8 cellular contexts compared by ENCODE assay signal in the genomic region with DNA sequence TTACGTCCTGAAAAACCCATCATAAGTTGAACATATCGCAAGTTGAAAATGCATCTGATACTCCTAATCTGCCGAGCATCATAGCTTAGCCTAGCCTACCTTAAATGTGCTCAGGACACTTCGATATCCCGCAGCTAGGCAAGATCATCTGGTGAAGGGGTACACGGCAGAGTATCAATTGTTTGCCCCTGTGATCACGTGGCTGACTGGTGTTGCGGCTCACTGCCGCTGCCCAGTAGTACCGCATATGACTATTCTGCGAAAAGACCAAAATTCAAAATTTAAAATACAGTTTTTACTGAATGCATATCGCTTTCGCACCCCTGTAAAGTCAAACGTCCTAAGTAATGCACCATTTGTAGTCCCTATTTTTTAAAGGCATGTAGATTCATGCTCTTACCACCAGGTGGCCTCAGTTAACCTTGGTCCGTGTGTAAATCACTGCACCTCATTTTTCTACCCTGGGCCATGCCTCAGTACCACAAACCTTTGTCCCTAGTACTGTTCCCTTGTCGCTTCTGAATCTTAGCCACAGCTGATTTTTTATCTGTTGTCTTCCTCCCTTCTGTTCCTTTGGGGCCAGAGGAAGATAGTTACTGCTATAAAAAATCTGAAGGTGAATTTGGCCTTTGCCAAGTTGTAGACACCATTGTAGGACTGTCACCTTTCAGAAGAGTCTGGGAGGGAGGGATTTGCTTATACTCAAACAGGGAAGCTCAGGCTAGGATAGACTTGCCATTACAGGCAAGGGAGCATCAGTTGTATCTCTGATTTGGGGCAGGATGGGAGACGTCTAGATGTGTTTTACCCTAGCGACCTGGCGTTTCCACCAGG. TPM values are rescaled to one million over a fixed set of nuclear protein-coding genes. Genes with fewer than 3 reads are reported as not detected.
A peak's percentile ranks its signal among the peaks of the same experiment; 100 is the strongest.
DNase-seq lines count a peak whose midpoint lies in the region; ATAC-seq and TF ChIP-seq lines count a peak whose summit lies in the region.

No MANE protein-coding gene starts in this region.

- peak; percentile 64 to 81 for ATAC-seq in CD4-positive, CD25-positive, alpha-beta regulatory T cell (ENCODE audit: low read depth in 2 of 2)
- ATAC-seq in HG02642 (IDR thresholded peaks at IDR 0.05; ENCODE audit: poor library complexity, unreplicated experiment) = no peak

- H3K4me1 ChIP-seq in CD4-positive, CD25-positive, alpha-beta regulatory T cell (ENCODE audit: control insufficient read depth, insufficient read depth, low read length, poor library complexity, severe bottlenecking) = no peaks in the 10 kb centered on the region
- H3K4me1 ChIP-seq in sigmoid colon = peaks cover 0 to 11% (median 5%) of the 10 kb centered on the region in 4 donors

- H3K36me3 ChIP-seq in CD4-positive, CD25-positive, alpha-beta regulatory T cell (ENCODE audit: control insufficient read depth, insufficient read depth, low read length) = peaks cover 38% of the 10 kb centered on the region
- H3K36me3 ChIP-seq in sigmoid colon = peaks cover 0 to 22% (median 2%) of the 10 kb centered on the region in 4 donors

- H3K27me3 Mint-ChIP-seq in CD4-positive, CD25-positive, alpha-beta regulatory T cell = no peaks in the 10 kb centered on the region

- H3K9me3 Mint-ChIP-seq in CD4-positive, CD25-positive, alpha-beta regulatory T cell = no peaks in the 10 kb centered on the region

- in situ Hi-C loops in astrocyte of the spinal cord (cut with HindIII; ENCODE audit: low sequenced_read_pairs) = no loop called here

- H3K27me3 ChIP-seq in CD4-positive, CD25-positive, alpha-beta regulatory T cell (ENCODE audit: control insufficient read depth, insufficient read depth, low read length) = no peaks in the 10 kb centered on the region
- no peaks in the 10 kb centered on the region for H3K27me3 ChIP-seq in sigmoid colon

- no peak overlapping the region for H3K4me3 ChIP-seq in CD4-positive, CD25-positive, alpha-beta regulatory T cell (ENCODE audit: low read depth, low read length)
- H3K4me3 ChIP-seq in astrocyte of the spinal cord (ENCODE audit: low read depth, low read length) (no peak overlapping the region), sigmoid colon (peak overlapping the region in 2 of 4 donors; percentile 20 to 25)

- peak; percentile 21 to 67 (median 36) for DNase-seq in CD4-positive, CD25-positive, alpha-beta regulatory T cell
- DNase-seq in GM19238 (ENCODE audit: insufficient read length, low spot score) (peak; percentile 26), NCI-H82 (lab: John Stamatoyannopoulos, UW) (peak; percentile 71), astrocyte of the spinal cord (ENCODE audit: low read depth, low spot score) (peak; percentile 79), hippocampal formation (lab: John Stamatoyannopoulos, UW) (peak; percentile 18 to 77), sigmoid colon (peak; percentile 69), cortex of kidney (lab: John Stamatoyannopoulos, UW) (no peak)

- no peak for TF ChIP-seq EP300 in sigmoid colon (IDR thresholded peaks at IDR 0.05)

- H3K27ac ChIP-seq in CD4-positive, CD25-positive, alpha-beta regulatory T cell (ENCODE audit: insufficient read depth, low read length, poor library complexity, severe bottlenecking) = no peak overlapping the region
- H3K27ac ChIP-seq in sigmoid colon = no peak overlapping the region

- no peak overlapping the region for H3K4me3 Mint-ChIP-seq in CD4-positive, CD25-positive, alpha-beta regulatory T cell

- 59 to 62% methylated on average over 19 of the region's 19 CpGs for WGBS in sigmoid colon, 2 donors

- H3K27ac Mint-ChIP-seq in CD4-positive, CD25-positive, alpha-beta regulatory T cell = peak overlapping the region in 1 of 3 donors; percentile 12

- peaks cover 26% of the 10 kb centered on the region for H3K36me3 Mint-ChIP-seq in CD4-positive, CD25-positive, alpha-beta regulatory T cell

- no peaks in the 10 kb centered on the region for H3K9me3 ChIP-seq in CD4-positive, CD25-positive, alpha-beta regulatory T cell (ENCODE audit: control insufficient read depth in 2 of 2, low read length in 2 of 2)
- H3K9me3 ChIP-seq in sigmoid colon = no peaks in the 10 kb centered on the region

- no peak for TF ChIP-seq POLR2A in sigmoid colon (IDR thresholded peaks at IDR 0.05)

- intact Hi-C loops in sigmoid colon (cut with DNase I) = loop anchor here (1.0 to 2.0 kb wide), 2 partner anchors 64 to 134 kb away; no protein-coding TSS in a partner anchor

- H3K4me1 Mint-ChIP-seq in CD4-positive, CD25-positive, alpha-beta regulatory T cell = peaks cover 0 to 14% (median 5%) of the 10 kb centered on the region in 4 donors

- peak; percentile 78 for TF ChIP-seq CTCF in astrocyte of the spinal cord (IDR thresholded peaks at IDR 0.05; ENCODE audit: low read depth, low read length)
- TF ChIP-seq CTCF in sigmoid colon (IDR thresholded peaks at IDR 0.05) = peak; percentile 76 to 94 (median 89)

RNA-seq across cellular contexts. Expression of a gene that starts 34.4 kb away (rescaled TPM):
- total RNA-seq in CD4-positive, CD25-positive, alpha-beta regulatory T cell = 93.0 TPM
- 10 to 100 TPM; 36.3 to 43.4 (median 39.2) TPM for polyA plus RNA-seq in CD4-positive, CD25-positive, alpha-beta regulatory T cell
- total RNA-seq in sigmoid colon = 10 to 100 TPM; 11.4 to 23.9 (median 19.9) TPM
- polyA plus RNA-seq in sigmoid colon = 10 to 100 TPM; 28.8 to 59.0 (median 37.9) TPM

RNA-seq across cellular contexts. Expression of a gene that starts 41.8 kb away (rescaled TPM):
- 36.1 TPM for total RNA-seq in CD4-positive, CD25-positive, alpha-beta regulatory T cell
- polyA plus RNA-seq in CD4-positive, CD25-positive, alpha-beta regulatory T cell = 10 to 100 TPM; 49.2 to 62.6 (median 52.8) TPM
- total RNA-seq in sigmoid colon = 10 to 100 TPM; 31.0 to 40.0 (median 35.7) TPM
- polyA plus RNA-seq in sigmoid colon = 10 to 100 TPM; 21.0 to 49.1 (median 36.0) TPM
